17 cellular contexts compared by ENCODE assay signal in the genomic region with DNA sequence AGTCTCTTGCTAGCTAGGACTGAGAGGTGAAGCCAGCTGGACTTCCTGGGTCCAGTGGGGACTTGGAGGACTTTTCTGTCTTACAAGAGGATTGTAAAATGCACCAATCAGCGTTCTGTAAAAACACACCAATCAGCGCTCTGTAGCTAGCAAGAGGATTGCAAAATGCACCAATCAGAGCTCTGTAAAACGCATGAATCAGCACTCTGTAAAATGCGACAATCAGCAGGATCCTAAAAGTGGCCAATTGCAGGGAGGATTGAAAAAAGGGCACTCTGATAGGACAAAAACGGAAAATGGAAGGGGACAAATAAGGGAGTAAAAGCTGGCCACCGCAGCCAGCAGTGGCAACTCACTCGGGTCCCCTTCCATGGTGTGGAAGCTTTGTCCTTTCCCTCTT.
DNase-seq lines count a peak whose midpoint lies in the region; ATAC-seq and TF ChIP-seq lines count a peak whose summit lies in the region.
"Had no signal": no experiment of that assay in that cellular context is flagged by ENCODE, and none has a peak within 500 bp of the region (broad histone marks: within the 10 kb centered on the region; RNA-seq: fewer than 3 reads in every experiment).

No MANE protein-coding gene starts in this region.

- H3K4me1 ChIP-seq in body of pancreas, result no peaks in the 10 kb centered on the region
- H3K4me1 ChIP-seq: BLaER1 treated with 17β-estradiol and CSF1 and Interleukin-3, amounts not matched to agents 10 nM and 100 nM; Caco-2 had no signal

- no peak overlapping the region for H3K4me3 ChIP-seq in body of pancreas
- H3K4me3 ChIP-seq: BLaER1 treated with 17β-estradiol and CSF1 and Interleukin-3, amounts not matched to agents 10 nM and 100 nM had no signal

- no peak overlapping the region for H3K27ac ChIP-seq in body of pancreas
- H3K27ac ChIP-seq: BLaER1 treated with 17β-estradiol and CSF1 and Interleukin-3, amounts not matched to agents 10 nM and 100 nM; C4-2B had no signal

- H3K4me1 Mint-ChIP-seq in osteocyte (ENCODE audit: unreplicated experiment), result no peaks in the 10 kb centered on the region
- H3K4me1 Mint-ChIP-seq: B cell had no signal

- TF ChIP-seq CTCF in osteocyte (IDR thresholded peaks at IDR 0.05) (no peak), body of pancreas (IDR thresholded peaks at IDR 0.05) (no peak)

- H3K36me3 ChIP-seq in body of pancreas (replicated peaks in 1 of 2; ENCODE audit: insufficient read depth in 1 of 2, low read depth in 2 of 2), result no peaks in the 10 kb centered on the region
- H3K36me3 ChIP-seq: BLaER1 treated with 17β-estradiol and CSF1 and Interleukin-3, amounts not matched to agents 10 nM and 100 nM had no signal

- no peak overlapping the region for H3K27ac Mint-ChIP-seq in osteocyte (ENCODE audit: unreplicated experiment)
- H3K27ac Mint-ChIP-seq: B cell; CD4-positive, alpha-beta T cell; CD8-positive, alpha-beta T cell had no signal

- H3K9me3 ChIP-seq in body of pancreas, result no peaks in the 10 kb centered on the region
- H3K9me3 ChIP-seq: Caco-2 had no signal

- no peaks in the 10 kb centered on the region for H3K27me3 ChIP-seq in body of pancreas
- H3K27me3 ChIP-seq: BLaER1 treated with 17β-estradiol and CSF1 and Interleukin-3, amounts not matched to agents 10 nM and 100 nM had no signal

- intact Hi-C loops in body of pancreas (cut with DNase I), result no loop called here

- H3K36me3 Mint-ChIP-seq in osteocyte (ENCODE audit: unreplicated experiment), result no peaks in the 10 kb centered on the region
- H3K36me3 Mint-ChIP-seq: CD8-positive, alpha-beta T cell had no signal

- no peak for ATAC-seq in body of pancreas
- no peak for ATAC-seq in HG03442 (IDR thresholded peaks at IDR 0.05; ENCODE audit: unreplicated experiment)
- ATAC-seq: CD8-positive, alpha-beta T cell had no signal

- H3K27me3 Mint-ChIP-seq in osteocyte (ENCODE audit: unreplicated experiment), result no peaks in the 10 kb centered on the region
- H3K27me3 Mint-ChIP-seq: B cell; CD4-positive, alpha-beta T cell had no signal

- WGBS in body of pancreas, 2 donors, result 89% methylated on average over 7 of the region's 7 CpGs; no CpG with 5 or more reads in 1 of the 2 donors

- peaks cover 6% of the 10 kb centered on the region for H3K9me3 Mint-ChIP-seq in osteocyte (ENCODE audit: unreplicated experiment)
- H3K9me3 Mint-ChIP-seq: CD4-positive, alpha-beta T cell; CD8-positive, alpha-beta T cell had no signal

- DNase-seq in NAMALWA (ENCODE audit: low spot score) (peak; percentile 1), mesenteric fat pad (ENCODE audit: low spot score) (peak; percentile 8), osteocyte (ENCODE audit: extremely low spot score, unreplicated experiment) (peak; percentile 19), body of pancreas (no peak), NCI-H226 (no peak)
- DNase-seq: 8988T; AML-193; Caco-2; Calu3; CD4-positive, alpha-beta T cell; CD8-positive, alpha-beta T cell; DMS79 treated with DMSO at 0.1 percent for 48 hours; GF-D8 had no signal

- no peak overlapping the region for H3K4me3 Mint-ChIP-seq in osteocyte (ENCODE audit: unreplicated experiment)
- H3K4me3 Mint-ChIP-seq: B cell; CD4-positive, alpha-beta T cell; CD8-positive, alpha-beta T cell had no signal

- TF ChIP-seq POLR2A in body of pancreas (IDR thresholded peaks at IDR 0.05), result no peak

Comparison
In these comparisons a context has a peak if more than half of its experiments do, and no peak if none do; other contexts are left out.
1. DNase-seq: peak in NAMALWA (single experiment), mesenteric fat pad (single experiment) and osteocyte (single experiment); none in body of pancreas (0 of 4) and NCI-H226 (single experiment).